In the genomic region with DNA sequence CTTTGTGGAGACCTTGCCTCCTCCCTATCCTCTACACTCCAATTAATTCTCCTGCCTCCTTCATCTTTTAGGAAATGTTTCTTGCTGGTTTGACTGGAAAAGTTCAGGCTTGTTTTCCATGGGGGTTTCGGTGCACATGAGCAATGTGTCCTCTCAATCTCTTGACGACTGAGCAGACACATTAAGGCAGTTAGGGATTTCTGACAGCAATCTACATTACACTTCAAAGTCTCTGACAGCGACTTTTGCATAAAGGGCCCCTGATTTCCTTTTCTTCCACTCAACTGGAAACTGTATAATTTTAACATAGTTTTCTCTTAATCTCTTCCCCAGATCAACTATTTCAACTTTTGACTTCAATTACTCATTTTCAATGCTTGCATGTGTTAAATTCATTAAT, we compare ENCODE assay signal across 20 cellular contexts.
DNase-seq lines count a peak whose midpoint lies in the region; ATAC-seq and TF ChIP-seq lines count a peak whose summit lies in the region.
"Had no signal": no experiment of that assay in that cellular context is flagged by ENCODE, and none has a peak within 500 bp of the region (broad histone marks: within the 10 kb centered on the region; RNA-seq: fewer than 3 reads in every experiment).

No MANE protein-coding gene starts in this region.

- H3K79me1 ChIP-seq in trophoblast cell (ENCODE audit: low read length): peaks cover 19% of the 10 kb centered on the region

- no peaks in the 10 kb centered on the region for H4K20me1 ChIP-seq in GM23338 (replicated peaks; ENCODE audit: insufficient read depth)
- H4K20me1 ChIP-seq in Karpas-422 (ENCODE audit: insufficient read depth, low read depth, low read length): no peaks in the 10 kb centered on the region
- H4K20me1 ChIP-seq: BLaER1 treated with 17β-estradiol and CSF1 and Interleukin-3, amounts not matched to agents 10 nM and 100 nM had no signal

- no peak for ATAC-seq in GM23338
- no peak for ATAC-seq in foreskin keratinocyte
- ATAC-seq: A549; CD8-positive, alpha-beta T cell had no signal

- no peaks in the 10 kb centered on the region for H3F3A ChIP-seq in GM23338 (replicated peaks; ENCODE audit: low read depth)

- no peak overlapping the region for H3K27ac Mint-ChIP-seq in GM23338
- peak overlapping the region; percentile 36 for H3K27ac Mint-ChIP-seq in nephron progenitor cell
- H3K27ac Mint-ChIP-seq: B cell; CD4-positive, alpha-beta T cell; CD8-positive, alpha-beta T cell had no signal

- H3K4ac ChIP-seq in trophoblast cell (ENCODE audit: low read depth, low read length): no peak overlapping the region

- H3K79me2 ChIP-seq in GM23338 (replicated peaks; ENCODE audit: insufficient read depth) (no peaks in the 10 kb centered on the region), Karpas-422 (ENCODE audit: low read length) (no peaks in the 10 kb centered on the region), trophoblast cell (ENCODE audit: control insufficient read depth, insufficient read depth, low read length, poor library complexity) (no peaks in the 10 kb centered on the region)

- peak overlapping the region; percentile 68 for H3K14ac ChIP-seq in trophoblast cell (ENCODE audit: low read length)

- H2BK120ac ChIP-seq in trophoblast cell (ENCODE audit: insufficient read depth, low read length, poor library complexity): peak overlapping the region; percentile 70

- H3K36me3 Mint-ChIP-seq in GM23338 (ENCODE audit: low read depth): no peaks in the 10 kb centered on the region
- no peaks in the 10 kb centered on the region for H3K36me3 Mint-ChIP-seq in nephron progenitor cell (ENCODE audit: low read depth)
- H3K36me3 Mint-ChIP-seq: CD8-positive, alpha-beta T cell had no signal

- H3K9me3 ChIP-seq in Karpas-422 (ENCODE audit: low read length): no peaks in the 10 kb centered on the region
- H3K9me3 ChIP-seq in trophoblast cell (ENCODE audit: insufficient read depth, low read depth, low read length): no peaks in the 10 kb centered on the region
- H3K9me3 ChIP-seq: A549; BLaER1 treated with 17β-estradiol and CSF1 and Interleukin-3, amounts not matched to agents 10 nM and 100 nM; Caco-2 had no signal

- H2AFZ ChIP-seq in GM23338 (0 out of 2 replicates have a peak overlapping the region, but pooled peaks have one; percentile 38), Karpas-422 (ENCODE audit: low read length) (no peak overlapping the region), trophoblast cell (ENCODE audit: insufficient read depth, low read length, poor library complexity) (no peak overlapping the region)

- H3K27me3 Mint-ChIP-seq in GM23338 (ENCODE audit: insufficient read depth, low read depth, poor library complexity) (no peaks in the 10 kb centered on the region), nephron progenitor cell (ENCODE audit: low read depth, poor library complexity) (no peaks in the 10 kb centered on the region)
- H3K27me3 Mint-ChIP-seq: B cell; CD4-positive, alpha-beta T cell had no signal

- H3K4me1 ChIP-seq in GM23338 (ENCODE audit: insufficient read depth) (no peaks in the 10 kb centered on the region), Karpas-422 (ENCODE audit: low read length) (peaks cover 20% of the 10 kb centered on the region), trophoblast cell (ENCODE audit: control insufficient read depth in 1 of 2, insufficient read depth in 2 of 2, low read length in 2 of 2) (peaks cover 10 to 22% of the 10 kb centered on the region in 2 experiments), foreskin keratinocyte (no peaks in the 10 kb centered on the region)
- H3K4me1 ChIP-seq: A549; BLaER1 treated with 17β-estradiol and CSF1 and Interleukin-3, amounts not matched to agents 10 nM and 100 nM had no signal

- H2BK5ac ChIP-seq in trophoblast cell (ENCODE audit: low read depth, low read length, poor library complexity): peak overlapping the region; percentile 81

- H3K9me3 Mint-ChIP-seq in GM23338 (no peaks in the 10 kb centered on the region), nephron progenitor cell (no peaks in the 10 kb centered on the region)
- H3K9me3 Mint-ChIP-seq: CD8-positive, alpha-beta T cell had no signal

- no peak overlapping the region for H3K27ac ChIP-seq in GM23338 (ENCODE audit: low read depth)
- H3K27ac ChIP-seq in Karpas-422 (ENCODE audit: low read length): no peak overlapping the region; the same call in 1 of the 2 replicates
- H3K27ac ChIP-seq in trophoblast cell (ENCODE audit: low read depth, low read length): peak overlapping the region; percentile 44
- H3K27ac ChIP-seq in foreskin keratinocyte: no peak overlapping the region
- H3K27ac ChIP-seq: 22Rv1; A549; BLaER1 treated with 17β-estradiol and CSF1 and Interleukin-3, amounts not matched to agents 10 nM and 100 nM; C4-2B had no signal

- TF ChIP-seq CTCF in GM23338 (conservative IDR thresholded peaks at IDR 0.05; ENCODE audit: low read depth in 2 of 2) (no peak), nephron progenitor cell (IDR thresholded peaks at IDR 0.05) (no peak), foreskin keratinocyte (conservative IDR thresholded peaks at IDR 0.05) (no peak)

- H3K4me1 Mint-ChIP-seq in GM23338 (no peaks in the 10 kb centered on the region), nephron progenitor cell (peaks cover 70% of the 10 kb centered on the region)
- H3K4me1 Mint-ChIP-seq: B cell had no signal

- H4K12ac ChIP-seq in trophoblast cell (ENCODE audit: low read depth, low read length): no peak overlapping the region

- H4K8ac ChIP-seq in trophoblast cell (ENCODE audit: low read depth, low read length): no peak overlapping the region

- H3K18ac ChIP-seq in trophoblast cell (ENCODE audit: low read length): no peak overlapping the region

- H3K9ac ChIP-seq in Karpas-422 (ENCODE audit: low read length): no peak overlapping the region
- H3K9ac ChIP-seq in trophoblast cell (ENCODE audit: low read length): no peak overlapping the region
- H3K9ac ChIP-seq: BLaER1 treated with 17β-estradiol and CSF1 and Interleukin-3, amounts not matched to agents 10 nM and 100 nM had no signal

- H3K27me3 ChIP-seq in GM23338 (ENCODE audit: insufficient read depth) (no peaks in the 10 kb centered on the region), Karpas-422 (ENCODE audit: low read length) (peaks cover 6% of the 10 kb centered on the region; the same call in 1 of the 2 replicates), trophoblast cell (ENCODE audit: insufficient read depth, low read length) (no peaks in the 10 kb centered on the region), foreskin keratinocyte (no peaks in the 10 kb centered on the region)
- H3K27me3 ChIP-seq: BLaER1 treated with 17β-estradiol and CSF1 and Interleukin-3, amounts not matched to agents 10 nM and 100 nM had no signal

- H3K4me3 Mint-ChIP-seq in GM23338: no peak overlapping the region
- no peak overlapping the region for H3K4me3 Mint-ChIP-seq in nephron progenitor cell
- H3K4me3 Mint-ChIP-seq: B cell; CD4-positive, alpha-beta T cell; CD8-positive, alpha-beta T cell had no signal

- no peak for DNase-seq in GM23338 (ENCODE audit: low spot score)
- peak; percentile 73 for DNase-seq in Karpas-422
- no peak for DNase-seq in nephron progenitor cell
- no peak for DNase-seq in trophoblast cell
- no peak for DNase-seq in HuH-7 (ENCODE audit: low spot score)
- DNase-seq in cerebellar cortex (ENCODE audit: low spot score): no peak
- no peak for DNase-seq in stimulated activated CD4-positive, alpha-beta T cell treated with anti-CD3 and anti-CD28 coated beads, Interleukin-4, amount 100 ng/mL, for 4 hours
- DNase-seq in foreskin keratinocyte: no peak
- DNase-seq: AML-193; Caco-2; Calu3; CD4-positive, alpha-beta T cell; CD8-positive, alpha-beta T cell; DMS79 treated with DMSO at 0.1 percent for 48 hours; GF-D8 had no signal

- peak overlapping the region; percentile 85 for H4K91ac ChIP-seq in trophoblast cell (ENCODE audit: low read depth, low read length)

- H3K4me3 ChIP-seq in GM23338 (no peak overlapping the region), Karpas-422 (ENCODE audit: low read length) (no peak overlapping the region), trophoblast cell (ENCODE audit: low read depth, low read length) (no peak overlapping the region)
- H3K4me3 ChIP-seq: A549; BLaER1 treated with 17β-estradiol and CSF1 and Interleukin-3, amounts not matched to agents 10 nM and 100 nM had no signal

- WGBS in trophoblast cell (ENCODE audit: extremely low coverage, insufficient coverage, insufficient read length): no CpG with 5 or more reads among the region's 3 CpGs

- H3K36me3 ChIP-seq in GM23338 (ENCODE audit: insufficient read depth) (no peaks in the 10 kb centered on the region), Karpas-422 (ENCODE audit: insufficient read depth, low read length) (no peaks in the 10 kb centered on the region), trophoblast cell (ENCODE audit: control insufficient read depth in 1 of 2, insufficient read depth in 2 of 2, low read length in 2 of 2) (no peaks in the 10 kb centered on the region)
- H3K36me3 ChIP-seq: BLaER1 treated with 17β-estradiol and CSF1 and Interleukin-3, amounts not matched to agents 10 nM and 100 nM had no signal

- H2BK12ac ChIP-seq in trophoblast cell (ENCODE audit: low read length): peak overlapping the region; percentile 91

- H3K23ac ChIP-seq in trophoblast cell (ENCODE audit: low read length): no peak overlapping the region

- H2AK5ac ChIP-seq in trophoblast cell (ENCODE audit: low read length): no peak overlapping the region

- H3K4me2 ChIP-seq in GM23338 (no peak overlapping the region), Karpas-422 (ENCODE audit: low read depth, low read length, poor library complexity, severe bottlenecking) (peak overlapping the region; percentile 43), trophoblast cell (ENCODE audit: low read length) (no peak overlapping the region)
- H3K4me2 ChIP-seq: A549; BLaER1 treated with 17β-estradiol and CSF1 and Interleukin-3, amounts not matched to agents 10 nM and 100 nM had no signal

- no peaks in the 10 kb centered on the region for H3K9me2 ChIP-seq in GM23338 (ENCODE audit: insufficient read depth)
- no peaks in the 10 kb centered on the region for H3K9me2 ChIP-seq in Karpas-422 (replicated peaks; ENCODE audit: insufficient read depth, low read length)

TF ChIP-seq in GM23338, 12 proteins besides CTCF, POLR2A, EP300 and RAD21:
- TF ChIP-seq, protein P1, sequence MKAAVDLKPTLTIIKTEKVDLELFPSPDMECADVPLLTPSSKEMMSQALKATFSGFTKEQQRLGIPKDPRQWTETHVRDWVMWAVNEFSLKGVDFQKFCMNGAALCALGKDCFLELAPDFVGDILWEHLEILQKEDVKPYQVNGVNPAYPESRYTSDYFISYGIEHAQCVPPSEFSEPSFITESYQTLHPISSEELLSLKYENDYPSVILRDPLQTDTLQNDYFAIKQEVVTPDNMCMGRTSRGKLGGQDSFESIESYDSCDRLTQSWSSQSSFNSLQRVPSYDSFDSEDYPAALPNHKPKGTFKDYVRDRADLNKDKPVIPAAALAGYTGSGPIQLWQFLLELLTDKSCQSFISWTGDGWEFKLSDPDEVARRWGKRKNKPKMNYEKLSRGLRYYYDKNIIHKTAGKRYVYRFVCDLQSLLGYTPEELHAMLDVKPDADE (IDR thresholded peaks at IDR 0.05): no peak
- TF ChIP-seq STAT1 (IDR thresholded peaks at IDR 0.05; ENCODE audit: unreplicated experiment) (no peak), JUNB (IDR thresholded peaks at IDR 0.05; ENCODE audit: unreplicated experiment) (no peak), EZH2 (IDR thresholded peaks at IDR 0.05; ENCODE audit: low read depth, unreplicated experiment) (no peak), EZH2phosphoT487 (IDR thresholded peaks at IDR 0.05; ENCODE audit: unreplicated experiment) (no peak), CREB1 (CRISPR knock-in tag; IDR thresholded peaks at IDR 0.05; ENCODE audit: low read depth) (no peak)
